Comparison of ENCODE assay signal across 18 cellular contexts in the genomic region with DNA sequence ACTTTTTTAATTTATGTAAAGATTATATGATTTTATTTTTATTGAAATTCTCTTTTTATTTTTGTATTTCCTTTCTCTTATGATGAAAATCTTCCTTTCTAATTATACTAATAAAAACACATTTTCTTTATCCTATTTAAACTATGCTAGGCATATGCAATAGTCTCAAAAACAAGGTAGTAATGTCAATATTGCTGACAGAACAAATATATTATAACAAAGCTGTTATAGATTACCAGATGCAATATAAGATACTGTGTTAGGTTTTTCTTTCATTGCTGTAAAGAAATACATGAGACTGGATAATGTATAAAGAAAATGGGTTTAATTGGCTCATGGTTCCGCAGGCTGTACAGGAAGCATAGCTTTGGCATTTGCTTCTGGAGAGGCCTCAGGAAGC.
DNase-seq lines count a peak whose midpoint lies in the region; ATAC-seq, FAIRE-seq and TF ChIP-seq lines count a peak whose summit lies in the region.
"Had no signal": no experiment of that assay in that cellular context is flagged by ENCODE, and none has a peak within 500 bp of the region (broad histone marks: within the 10 kb centered on the region; RNA-seq: fewer than 3 reads in every experiment).

No MANE protein-coding gene starts in this region.

- H3K27me3 ChIP-seq in HepG2 (ENCODE audit: control insufficient read depth in 1 of 2, insufficient read depth in 2 of 2, low read length in 2 of 2) (no peaks in the 10 kb centered on the region), right lobe of liver (no peaks in the 10 kb centered on the region), H1 (replicated peaks in 1 of 4; ENCODE audit: control insufficient read depth in 3 of 4, extremely low read depth in 1 of 4, insufficient read depth in 3 of 4, low read length in 3 of 4) (no peaks in the 10 kb centered on the region), gastrocnemius medialis (no peaks in the 10 kb centered on the region), GM23338 (ENCODE audit: insufficient read depth) (no peaks in the 10 kb centered on the region)
- H3K27me3 ChIP-seq: BLaER1 had no signal

- no peaks in the 10 kb centered on the region for H3K9me2 ChIP-seq in GM23338 (ENCODE audit: insufficient read depth)

- H3K36me3 Mint-ChIP-seq in activated naive CD4-positive, alpha-beta T cell treated with anti-CD3 and anti-CD28 coated beads, Interleukin-2, amount 10 ng/mL, durations not matched to agents 7 days and 5 days, result no peaks in the 10 kb centered on the region
- H3K36me3 Mint-ChIP-seq in GM23338 (ENCODE audit: low read depth), result peaks cover 5% of the 10 kb centered on the region; the same call in 1 of the 3 replicates
- H3K36me3 Mint-ChIP-seq: CD14-positive monocyte; CD4-positive, alpha-beta memory T cell had no signal

- no peak overlapping the region for H4K5ac ChIP-seq in H1 (ENCODE audit: insufficient read length, low read depth, low read length)

- TF ChIP-seq RAD21 in HepG2 (CRISPR knock-in tag; IDR thresholded peaks at IDR 0.05), result no peak
- TF ChIP-seq RAD21 in H1 (IDR thresholded peaks at IDR 0.05 in 1 of 2, conservative IDR thresholded peaks at IDR 0.05 in 1 of 2; ENCODE audit: low read depth in 2 of 2, low read length in 2 of 2), result no peak

- H3K27ac ChIP-seq in HepG2 (ENCODE audit: extremely low read length, insufficient read depth, low read length) (no peak overlapping the region), right lobe of liver (no peak overlapping the region), H1 (ENCODE audit: low read depth, low read length) (no peak overlapping the region), gastrocnemius medialis (peak overlapping the region; percentile 27 to 69 (median 52)), GM23338 (ENCODE audit: low read depth) (no peak overlapping the region)
- H3K27ac ChIP-seq: 22Rv1, BLaER1, HL-60, KMS-11 had no signal

- H3K4me3 ChIP-seq in HepG2 (replicated peaks in 1 of 3; ENCODE audit: insufficient read depth in 1 of 3, low read depth in 2 of 3, low read length in 3 of 3), result no peak overlapping the region
- H3K4me3 ChIP-seq in right lobe of liver, result no peak overlapping the region
- H3K4me3 ChIP-seq in H1 (ENCODE audit: extremely low read depth in 1 of 4, insufficient read depth in 2 of 4, low read depth in 3 of 4, low read length in 4 of 4), result no peak overlapping the region
- H3K4me3 ChIP-seq in gastrocnemius medialis, result no peak overlapping the region
- H3K4me3 ChIP-seq in GM23338, result no peak overlapping the region
- H3K4me3 ChIP-seq: BLaER1 had no signal

- TF ChIP-seq POLR2A in HepG2 (IDR thresholded peaks at IDR 0.05; ENCODE audit: insufficient read depth in 1 of 2, low read depth in 2 of 2, low read length in 2 of 2), result no peak
- no peak for TF ChIP-seq POLR2A in right lobe of liver (IDR thresholded peaks at IDR 0.05)
- TF ChIP-seq POLR2A in H1 (IDR thresholded peaks at IDR 0.05; ENCODE audit: control extremely low read depth in 1 of 2, low read depth in 2 of 2, low read length in 2 of 2), result no peak
- no peak for TF ChIP-seq POLR2A in gastrocnemius medialis (IDR thresholded peaks at IDR 0.05)

- FAIRE-seq in HepG2 (lab: Jason Lieb, UNC) (no peak), H1 (lab: Jason Lieb, UNC) (no peak)

- H2AK5ac ChIP-seq in H1 (ENCODE audit: low read depth, low read length), result no peak overlapping the region

- intact Hi-C loops in HepG2 (cut with micrococcal nuclease; ENCODE audit: unreplicated experiment) (no loop called here), right lobe of liver (cut with DNase I) (no loop called here), gastrocnemius medialis (cut with DNase I; ENCODE audit: low total_unique reads) (no loop called here)

- H3K4me1 ChIP-seq in HepG2 (ENCODE audit: insufficient read depth, low read length) (no peaks in the 10 kb centered on the region), right lobe of liver (no peaks in the 10 kb centered on the region), H1 (replicated peaks in 1 of 4; ENCODE audit: control insufficient read depth in 3 of 4, insufficient read depth in 4 of 4, low read length in 3 of 4) (peaks cover 2 to 12% (median 10%) of the 10 kb centered on the region in 4 experiments; a peak in 6 of 7 replicates), gastrocnemius medialis (peaks cover 21 to 23% of the 10 kb centered on the region in 2 donors), GM23338 (ENCODE audit: insufficient read depth) (peaks cover 24% of the 10 kb centered on the region)
- H3K4me1 ChIP-seq: BLaER1 had no signal

- H3K9me3 Mint-ChIP-seq in activated naive CD4-positive, alpha-beta T cell treated with anti-CD3 and anti-CD28 coated beads, Interleukin-2, amount 10 ng/mL, durations not matched to agents 7 days and 5 days, result peaks cover 10% of the 10 kb centered on the region
- H3K9me3 Mint-ChIP-seq in GM23338, result peaks cover 67% of the 10 kb centered on the region

- DNase-seq in HepG2 (ENCODE audit: low spot score) (no peak), right lobe of liver (no peak), H1 (ENCODE audit: low read depth in 1 of 2, low spot score in 2 of 2) (no peak), gastrocnemius medialis (no peak), DMS53 (lab: John Stamatoyannopoulos, UW) (no peak), GM23338 (ENCODE audit: low spot score) (no peak)
- DNase-seq in activated naive CD4-positive, alpha-beta T cell treated with anti-CD3 and anti-CD28 coated beads, Interleukin-2, amount 10 ng/mL, durations not matched to agents 7 days and 5 days, result no peak
- DNase-seq: CD4-positive, alpha-beta memory T cell; DMS153; DMS79 treated with DMSO at 0.1 percent for 48 hours; GF-D8; HFFc6 had no signal

- POLR2A ChIA-PET in HepG2 (lab: Yijun Ruan, JAX) (no interaction called here), H1 (lab: Charles Lee; ENCODE audit: partially characterized antibody) (no interaction called here)

- 0 out of 2 replicates have a peak overlapping the region, but pooled peaks have one; percentile 19 for H2BK12ac ChIP-seq in H1 (ENCODE audit: low read depth, low read length)

- H3K9ac ChIP-seq in HepG2 (ENCODE audit: insufficient read depth, low read depth, low read length) (no peak overlapping the region), H1 (replicated peaks in 1 of 4; ENCODE audit: extremely low read depth in 1 of 4, low read depth in 3 of 4, low read length in 3 of 4) (no peak overlapping the region)
- H3K9ac ChIP-seq: BLaER1, KMS-11 had no signal

- no peak overlapping the region for H3K56ac ChIP-seq in H1 (replicated peaks; ENCODE audit: insufficient read length, low read depth, low read length)

- WGBS in HepG2 (ENCODE audit: low lambda C conversion rate), result 8% methylated on average over 1 of the region's 1 CpG
- WGBS in right lobe of liver (ENCODE audit: insufficient coverage, low coverage, low lambda C conversion rate, missing lambda C conversion rate), result 63% methylated on average over 1 of the region's 1 CpG
- WGBS in H1 (ENCODE audit: extremely low coverage in 1 of 2, insufficient coverage in 1 of 2, insufficient read length in 1 of 2, insufficient replicate concordance in 2 of 2, low coverage in 1 of 2, low lambda C conversion rate in 2 of 2, missing lambda C conversion rate in 1 of 2), 2 experiments, result 93% methylated on average over 1 of the region's 1 CpG; no CpG with 5 or more reads in 1 of the 2 experiments

- H3K9me3 ChIP-seq in HepG2 (ENCODE audit: low read length) (peaks cover 96% of the 10 kb centered on the region), right lobe of liver (no peaks in the 10 kb centered on the region), H1 (ENCODE audit: insufficient read depth in 2 of 2, low read depth in 1 of 2, low read length in 1 of 2) (no peaks in the 10 kb centered on the region), gastrocnemius medialis (no peaks in the 10 kb centered on the region)
- H3K9me3 ChIP-seq: BLaER1 had no signal

- TF ChIP-seq EP300 in HepG2 (IDR thresholded peaks at IDR 0.05; ENCODE audit: low read depth in 2 of 2, low read length in 2 of 2) (no peak), HepG2 (CRISPR knock-in tag; IDR thresholded peaks at IDR 0.05; ENCODE audit: borderline replicate concordance) (no peak), H1 (IDR thresholded peaks at IDR 0.05; ENCODE audit: borderline replicate concordance in 1 of 2, low read depth in 2 of 2, low read length in 2 of 2) (no peak)

- H3F3A ChIP-seq in GM23338 (replicated peaks; ENCODE audit: low read depth), result no peaks in the 10 kb centered on the region

- no peaks in the 10 kb centered on the region for H3K4me1 Mint-ChIP-seq in activated naive CD4-positive, alpha-beta T cell treated with anti-CD3 and anti-CD28 coated beads, Interleukin-2, amount 10 ng/mL, durations not matched to agents 7 days and 5 days
- H3K4me1 Mint-ChIP-seq in GM23338, result peaks cover 18% of the 10 kb centered on the region
- H3K4me1 Mint-ChIP-seq: CD14-positive monocyte; CD4-positive, alpha-beta memory T cell had no signal

- H3K79me2 ChIP-seq in HepG2 (ENCODE audit: insufficient read depth, low read length) (no peaks in the 10 kb centered on the region), H1 (ENCODE audit: control insufficient read depth in 1 of 2, insufficient read depth in 2 of 2, low read length in 2 of 2) (no peaks in the 10 kb centered on the region), GM23338 (replicated peaks; ENCODE audit: insufficient read depth) (no peaks in the 10 kb centered on the region)

- no peak overlapping the region for H3K27ac Mint-ChIP-seq in activated naive CD4-positive, alpha-beta T cell treated with anti-CD3 and anti-CD28 coated beads, Interleukin-2, amount 10 ng/mL, durations not matched to agents 7 days and 5 days
- no peak overlapping the region for H3K27ac Mint-ChIP-seq in GM23338
- H3K27ac Mint-ChIP-seq: CD14-positive monocyte; CD4-positive, alpha-beta memory T cell; HFFc6 had no signal

- no peak overlapping the region for H3K4ac ChIP-seq in H1 (replicated peaks; ENCODE audit: insufficient read length, low read depth, low read length)

- H3K4me3 Mint-ChIP-seq in activated naive CD4-positive, alpha-beta T cell treated with anti-CD3 and anti-CD28 coated beads, Interleukin-2, amount 10 ng/mL, durations not matched to agents 7 days and 5 days, result no peak overlapping the region
- no peak overlapping the region for H3K4me3 Mint-ChIP-seq in GM23338
- H3K4me3 Mint-ChIP-seq: CD14-positive monocyte; CD4-positive, alpha-beta memory T cell; HFFc6 had no signal

- TF ChIP-seq CTCF in HepG2 (CRISPR knock-in tag; IDR thresholded peaks at IDR 0.05) (no peak), right lobe of liver (IDR thresholded peaks at IDR 0.05) (no peak), H1 (IDR thresholded peaks at IDR 0.05; ENCODE audit: control extremely low read depth in 1 of 3, insufficient read depth in 1 of 3, low read depth in 1 of 3, low read length in 3 of 3) (no peak), gastrocnemius medialis (IDR thresholded peaks at IDR 0.05 in 4 of 5, conservative IDR thresholded peaks at IDR 0.05 in 1 of 5) (no peak), GM23338 (conservative IDR thresholded peaks at IDR 0.05; ENCODE audit: low read depth in 2 of 2) (no peak)

- CTCF ChIA-PET in HepG2 (lab: Yijun Ruan, JAX; ENCODE audit: low intra/inter-chr PET ratio, low total read pairs), result no interaction called here
- CTCF ChIA-PET in H1 (lab: Charles Lee; ENCODE audit: partially characterized antibody), result no interaction called here
- CTCF ChIA-PET in activated naive CD4-positive, alpha-beta T cell treated with anti-CD3 and anti-CD28 coated beads, Interleukin-2, amount 10 ng/mL, durations not matched to agents 7 days and 5 days (lab: Charles Lee), result no interaction called here

- H3K23ac ChIP-seq in H1 (ENCODE audit: insufficient read length), result no peak overlapping the region

- H2BK15ac ChIP-seq in H1 (ENCODE audit: low read length), result no peak overlapping the region

- no peaks in the 10 kb centered on the region for H3K79me1 ChIP-seq in H1 (ENCODE audit: low read depth, low read length)

- in situ Hi-C loops in HepG2 (cut with HindIII; ENCODE audit: extremely low pct_ligation_motif_present, low pct_unique_long_range_greater_than_20kb) (no loop called here), gastrocnemius medialis (cut with MboI; ENCODE audit: low sequenced_read_pairs in 4 of 4) (no loop called here)

- no peak overlapping the region for H3K18ac ChIP-seq in H1 (ENCODE audit: extremely low read depth, low read length)

- BruUV-seq in HepG2 (replicated peaks; lab: Mats Ljungman, UMichigan), result no TSS peak

- H3K27me3 Mint-ChIP-seq in activated naive CD4-positive, alpha-beta T cell treated with anti-CD3 and anti-CD28 coated beads, Interleukin-2, amount 10 ng/mL, durations not matched to agents 7 days and 5 days, result no peaks in the 10 kb centered on the region
- H3K27me3 Mint-ChIP-seq in GM23338 (ENCODE audit: insufficient read depth, low read depth, poor library complexity), result peaks cover 2% of the 10 kb centered on the region
- H3K27me3 Mint-ChIP-seq: CD4-positive, alpha-beta memory T cell had no signal

- H4K91ac ChIP-seq in H1 (replicated peaks; ENCODE audit: insufficient read length, low read length), result no peak overlapping the region

- H2AFZ ChIP-seq in HepG2 (ENCODE audit: low read length), result no peak overlapping the region
- H2AFZ ChIP-seq in H1 (ENCODE audit: low read length), result no peak overlapping the region
- no peak overlapping the region for H2AFZ ChIP-seq in GM23338

- H3K36me3 ChIP-seq in HepG2 (replicated peaks in 1 of 2; ENCODE audit: control insufficient read depth in 1 of 2, insufficient read depth in 2 of 2, low read length in 2 of 2) (no peaks in the 10 kb centered on the region), right lobe of liver (no peaks in the 10 kb centered on the region), H1 (ENCODE audit: control insufficient read depth in 2 of 4, insufficient read depth in 4 of 4, low read length in 3 of 4) (no peaks in the 10 kb centered on the region), gastrocnemius medialis (no peaks in the 10 kb centered on the region), GM23338 (ENCODE audit: insufficient read depth) (no peaks in the 10 kb centered on the region)
- H3K36me3 ChIP-seq: BLaER1 had no signal

- no peak overlapping the region for H2BK120ac ChIP-seq in H1 (replicated peaks; ENCODE audit: low read depth, low read length)

- no peak overlapping the region for H3K14ac ChIP-seq in H1 (ENCODE audit: insufficient read length)

- no peaks in the 10 kb centered on the region for H4K20me1 ChIP-seq in HepG2 (ENCODE audit: insufficient read depth, low read length)
- H4K20me1 ChIP-seq in H1 (replicated peaks in 1 of 2; ENCODE audit: control insufficient read depth in 1 of 2, insufficient read depth in 2 of 2, low read length in 2 of 2), result no peaks in the 10 kb centered on the region
- H4K20me1 ChIP-seq in GM23338 (replicated peaks; ENCODE audit: insufficient read depth), result no peaks in the 10 kb centered on the region
- H4K20me1 ChIP-seq: BLaER1 had no signal

- no peak overlapping the region for H2BK20ac ChIP-seq in H1 (ENCODE audit: low read length)

- ATAC-seq in HepG2, result no peak
- no peak for ATAC-seq in right lobe of liver
- ATAC-seq in gastrocnemius medialis, result no peak
- no peak for ATAC-seq in GM23338
- ATAC-seq: HCT116 had no signal

- no peaks in the 10 kb centered on the region; the same call in 1 of the 2 replicates for H3K23me2 ChIP-seq in H1 (ENCODE audit: low read depth, low read length)

- no peak overlapping the region for H2BK5ac ChIP-seq in H1 (ENCODE audit: low read depth, low read length)

- no peak overlapping the region for H4K8ac ChIP-seq in H1 (ENCODE audit: extremely low read depth, insufficient read depth, low read length)

- H3K4me2 ChIP-seq in HepG2 (ENCODE audit: low read depth, low read length), result no peak overlapping the region
- H3K4me2 ChIP-seq in H1 (ENCODE audit: insufficient read depth in 1 of 2, low read depth in 2 of 2, low read length in 2 of 2), result no peak overlapping the region
- no peak overlapping the region for H3K4me2 ChIP-seq in GM23338
- H3K4me2 ChIP-seq: BLaER1, KMS-11 had no signal

Comparison
In these comparisons a context has a peak if more than half of its experiments do, and no peak if none do; other contexts are left out.
1. H3K27ac ChIP-seq: peak in gastrocnemius medialis (4 of 4); none in HepG2 (single experiment), right lobe of liver (0 of 3), H1 (single experiment) and GM23338 (single experiment).
2. Of the 41 proteins assayed by ChIP-seq in both HepG2 and H1: peak only in HepG2: MAFK; only in H1: none; in both: none; in neither: 40.